ENCODE assay signal across 9 cellular contexts in the genomic region with DNA sequence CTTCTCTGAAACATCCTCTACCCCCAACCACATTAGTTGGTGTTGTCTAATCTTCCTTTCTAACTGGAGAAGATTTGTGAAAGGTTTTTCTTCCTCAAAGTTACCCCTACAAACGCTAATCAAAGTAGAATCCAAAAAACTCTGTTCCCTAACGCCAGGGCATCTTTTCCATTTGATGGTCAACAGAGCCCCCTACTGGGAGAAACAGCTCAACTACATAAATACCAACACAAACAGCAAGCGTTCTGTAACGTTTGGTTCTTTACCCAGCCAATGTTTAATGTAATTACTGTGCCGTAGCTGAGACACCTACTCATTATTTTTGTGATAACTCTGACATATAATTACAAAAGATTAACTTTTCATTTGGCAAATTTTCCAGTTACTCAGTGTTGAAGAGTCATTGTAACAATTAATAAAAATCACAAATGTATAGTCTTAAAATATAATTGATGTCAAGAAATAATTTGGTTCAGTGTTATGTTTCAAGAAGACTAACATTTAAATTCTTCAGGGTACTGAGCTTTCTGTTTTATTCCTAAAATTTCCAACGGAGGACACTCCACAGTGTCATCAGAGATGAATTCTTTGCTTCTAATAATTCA.
DNase-seq lines count a peak whose midpoint lies in the region; ATAC-seq, FAIRE-seq and TF ChIP-seq lines count a peak whose summit lies in the region.
"Had no signal": no experiment of that assay in that cellular context is flagged by ENCODE, and none has a peak within 500 bp of the region (broad histone marks: within the 10 kb centered on the region; RNA-seq: fewer than 3 reads in every experiment).

No MANE protein-coding gene starts in this region.

- H3K4me1 ChIP-seq in Karpas-422 (ENCODE audit: low read length): no peaks in the 10 kb centered on the region; the same call in 1 of the 2 replicates
- no peaks in the 10 kb centered on the region for H3K4me1 ChIP-seq in endothelial cell of umbilical vein (ENCODE audit: control insufficient read depth, extremely low read depth, insufficient read depth, low read length)
- H3K4me1 ChIP-seq in mesendoderm (ENCODE audit: control insufficient read depth, low read depth, low read length): no peaks in the 10 kb centered on the region
- no peaks in the 10 kb centered on the region for H3K4me1 ChIP-seq in aorta (ENCODE audit: control insufficient read depth in 1 of 2, insufficient read depth in 2 of 2, low read length in 2 of 2)

- dilution Hi-C loops in endothelial cell of umbilical vein (cut with MboI; ENCODE audit: extremely low pct_ligation_motif_present, low sequenced_read_pairs): no loop called here

- POLR2A ChIA-PET in endothelial cell of umbilical vein (lab: Charles Lee): no interaction called here

- CTCF ChIA-PET in endothelial cell of umbilical vein (lab: Charles Lee): interaction anchor here (0.6 to 6.0 kb wide), 45 partner anchors 8 to 520 kb away, joined by 3 to 118 read pairs (median 4); partner anchors contain the start of genes CLGN, ELMOD2, SCOC and TBC1D9

- H3K4me3 ChIP-seq in Karpas-422 (ENCODE audit: low read length) (no peak overlapping the region), endothelial cell of umbilical vein (replicated peaks in 1 of 3; ENCODE audit: insufficient read depth in 1 of 3, low read depth in 1 of 3, low read length in 3 of 3) (no peak overlapping the region), mesendoderm (ENCODE audit: low read length) (no peak overlapping the region), aorta (ENCODE audit: low read length in 2 of 2) (no peak overlapping the region)

- no peaks in the 10 kb centered on the region for H3K27me3 ChIP-seq in Karpas-422 (ENCODE audit: low read length)
- peaks cover 2 to 9% of the 10 kb centered on the region in 2 experiments for H3K27me3 ChIP-seq in endothelial cell of umbilical vein (ENCODE audit: control insufficient read depth in 2 of 2, insufficient read depth in 2 of 2, low read length in 2 of 2)
- H3K27me3 ChIP-seq in mesendoderm (ENCODE audit: insufficient read depth, low read length, poor library complexity): no peaks in the 10 kb centered on the region
- H3K27me3 ChIP-seq in aorta (ENCODE audit: control insufficient read depth in 1 of 2, insufficient read depth in 2 of 2, low read length in 1 of 2): no peaks in the 10 kb centered on the region

- H3K36me3 ChIP-seq in Karpas-422 (ENCODE audit: insufficient read depth, low read length): no peaks in the 10 kb centered on the region
- no peaks in the 10 kb centered on the region for H3K36me3 ChIP-seq in endothelial cell of umbilical vein (ENCODE audit: control insufficient read depth in 2 of 2, extremely low read depth in 1 of 2, insufficient read depth in 2 of 2, low read length in 2 of 2)
- H3K36me3 ChIP-seq in mesendoderm (ENCODE audit: control insufficient read depth, insufficient read depth, low read length): no peaks in the 10 kb centered on the region
- H3K36me3 ChIP-seq in aorta (ENCODE audit: control insufficient read depth in 1 of 2, insufficient read depth in 2 of 2, low read length in 1 of 2): no peaks in the 10 kb centered on the region

- ATAC-seq in GM21529 (IDR thresholded peaks at IDR 0.05; ENCODE audit: unreplicated experiment) (peak; percentile 90), aorta (ENCODE audit: low FRiP score) (no peak)

- H2AK5ac ChIP-seq in mesendoderm (ENCODE audit: low read length): no peak overlapping the region

- DNase-seq in NCI-H524 (lab: John Stamatoyannopoulos, UW) (peak; percentile 12 to 64), NCI-H524 treated with DMSO at 0.1 percent for 48 hours (lab: John Stamatoyannopoulos, UW) (no peak), Karpas-422 (peak; percentile 84), RKO (ENCODE audit: low spot score) (peak; percentile 54), endothelial cell of umbilical vein (ENCODE audit: low read depth, low spot score) (peak; percentile 69), mesendoderm (peak; percentile 76), aorta (no peak)

- no peaks in the 10 kb centered on the region for H3K9me2 ChIP-seq in Karpas-422 (replicated peaks; ENCODE audit: insufficient read depth, low read length)

- H3K18ac ChIP-seq in mesendoderm (ENCODE audit: low read length): no peak overlapping the region

- peak; percentile 65 to 69 for TF ChIP-seq CTCF in endothelial cell of umbilical vein (IDR thresholded peaks at IDR 0.05; ENCODE audit: extremely low read depth in 1 of 2, insufficient read depth in 1 of 2, low read depth in 1 of 2, low read length in 2 of 2)

- H3K9ac ChIP-seq in Karpas-422 (ENCODE audit: low read length) (no peak overlapping the region), endothelial cell of umbilical vein (replicated peaks; ENCODE audit: extremely low read depth, insufficient read depth, low read length) (no peak overlapping the region), mesendoderm (ENCODE audit: low read length) (no peak overlapping the region)

- H2BK120ac ChIP-seq in mesendoderm (ENCODE audit: low read depth, low read length): no peak overlapping the region

- intact Hi-C loops in endothelial cell of umbilical vein (cut with micrococcal nuclease) (loop anchor here (1.0 kb wide), 8 partner anchors 94 to 491 kb away; partner anchors contain the start of genes CLGN and ELMOD2), aorta (cut with DNase I) (loop anchor here (2.0 to 10.0 kb wide), 2 partner anchors 326 to 490 kb away; partner anchors contain the start of gene ELMOD2 (in 2 of the 2))

- H3K4ac ChIP-seq in mesendoderm (ENCODE audit: low read depth, low read length): no peak overlapping the region

- H2BK5ac ChIP-seq in mesendoderm (ENCODE audit: low read length): no peak overlapping the region

- no peak overlapping the region for H3K27ac ChIP-seq in Karpas-422 (ENCODE audit: low read length)
- H3K27ac ChIP-seq in endothelial cell of umbilical vein (ENCODE audit: insufficient read depth, low read depth, low read length): no peak overlapping the region
- H3K27ac ChIP-seq in mesendoderm (ENCODE audit: low read depth, low read length): no peak overlapping the region
- H3K27ac ChIP-seq in aorta (ENCODE audit: low read depth in 1 of 2, low read length in 2 of 2): no peak overlapping the region

- H3K79me1 ChIP-seq in mesendoderm (ENCODE audit: low read length): no peaks in the 10 kb centered on the region

- no peak for TF ChIP-seq POLR2A in endothelial cell of umbilical vein (IDR thresholded peaks at IDR 0.05; ENCODE audit: low read depth, low read length)

- no peaks in the 10 kb centered on the region for H3K9me1 ChIP-seq in endothelial cell of umbilical vein (replicated peaks; ENCODE audit: control insufficient read depth, extremely low read depth, insufficient read depth, low read length)

- no peak overlapping the region for H2BK15ac ChIP-seq in mesendoderm (replicated peaks; ENCODE audit: low read depth)

- peak overlapping the region; percentile 42 for H3K56ac ChIP-seq in mesendoderm (ENCODE audit: low read length)

- no peak overlapping the region for H4K8ac ChIP-seq in mesendoderm (ENCODE audit: low read depth, low read length)

- peak; percentile 88 for FAIRE-seq in endothelial cell of umbilical vein (lab: Jason Lieb, UNC)
- FAIRE-seq: colon had no signal

- no peaks in the 10 kb centered on the region for H4K20me1 ChIP-seq in Karpas-422 (ENCODE audit: insufficient read depth, low read depth, low read length)
- H4K20me1 ChIP-seq in endothelial cell of umbilical vein (replicated peaks; ENCODE audit: control insufficient read depth, extremely low read depth, insufficient read depth, low read length): no peaks in the 10 kb centered on the region

- no peak overlapping the region for H4K5ac ChIP-seq in mesendoderm (ENCODE audit: low read length)

- H3K4me2 ChIP-seq in Karpas-422 (ENCODE audit: low read depth, low read length, poor library complexity, severe bottlenecking) (no peak overlapping the region), endothelial cell of umbilical vein (ENCODE audit: insufficient read depth, low read length) (no peak overlapping the region), mesendoderm (ENCODE audit: low read length) (no peak overlapping the region)

- H2AFZ ChIP-seq in Karpas-422 (ENCODE audit: low read length) (no peak overlapping the region), endothelial cell of umbilical vein (ENCODE audit: low read depth, low read length) (no peak overlapping the region)

- H3K79me2 ChIP-seq in Karpas-422 (ENCODE audit: low read length) (no peaks in the 10 kb centered on the region), endothelial cell of umbilical vein (ENCODE audit: control insufficient read depth, insufficient read depth, low read length) (no peaks in the 10 kb centered on the region), mesendoderm (ENCODE audit: control insufficient read depth, insufficient read depth, low read length) (no peaks in the 10 kb centered on the region)

- no peak overlapping the region for H3K23ac ChIP-seq in mesendoderm (ENCODE audit: low read length)

- WGBS in mesendoderm (ENCODE audit: extremely low coverage, insufficient coverage, low lambda C conversion rate): no CpG with 5 or more reads among the region's 6 CpGs
- 1 to 3% methylated on average over 6 of the region's 6 CpGs for WGBS in aorta, 2 donors

- H3K9me3 ChIP-seq in Karpas-422 (ENCODE audit: low read length) (no peaks in the 10 kb centered on the region), endothelial cell of umbilical vein (replicated peaks; ENCODE audit: control insufficient read depth, insufficient read depth, low read length) (no peaks in the 10 kb centered on the region), aorta (ENCODE audit: control insufficient read depth, low read length) (no peaks in the 10 kb centered on the region)

- no TSS peak for BruUV-seq in endothelial cell of umbilical vein (replicated peaks; lab: Mats Ljungman, UMichigan)

TF ChIP-seq in endothelial cell of umbilical vein, 7 proteins besides CTCF, POLR2A, EP300 and RAD21:
- TF ChIP-seq MAX (IDR thresholded peaks at IDR 0.05; ENCODE audit: insufficient read depth, insufficient read length): no peak
- no peak for TF ChIP-seq FOS (IDR thresholded peaks at IDR 0.05; ENCODE audit: borderline replicate concordance, insufficient read depth, low read length)
- TF ChIP-seq JUN (IDR thresholded peaks at IDR 0.05; ENCODE audit: borderline replicate concordance, insufficient read depth, insufficient read length, low read depth): no peak
- no peak for TF ChIP-seq POLR2AphosphoS5 (IDR thresholded peaks at IDR 0.05; ENCODE audit: insufficient read depth, low read depth, low read length)
- TF ChIP-seq MYC (IDR thresholded peaks at IDR 0.05; ENCODE audit: low read depth, low read length): no peak

Comparison
In these comparisons a context has a peak if more than half of its experiments do, and no peak if none do; other contexts are left out.
1. DNase-seq: peak in NCI-H524 (2 of 2), Karpas-422 (single experiment), RKO (single experiment), endothelial cell of umbilical vein (single experiment) and mesendoderm (single experiment); none in NCI-H524 treated with DMSO at 0.1 percent for 48 hours (single experiment) and aorta (0 of 2).